ENCODE assay signal across 1 cellular context in the genomic region with DNA sequence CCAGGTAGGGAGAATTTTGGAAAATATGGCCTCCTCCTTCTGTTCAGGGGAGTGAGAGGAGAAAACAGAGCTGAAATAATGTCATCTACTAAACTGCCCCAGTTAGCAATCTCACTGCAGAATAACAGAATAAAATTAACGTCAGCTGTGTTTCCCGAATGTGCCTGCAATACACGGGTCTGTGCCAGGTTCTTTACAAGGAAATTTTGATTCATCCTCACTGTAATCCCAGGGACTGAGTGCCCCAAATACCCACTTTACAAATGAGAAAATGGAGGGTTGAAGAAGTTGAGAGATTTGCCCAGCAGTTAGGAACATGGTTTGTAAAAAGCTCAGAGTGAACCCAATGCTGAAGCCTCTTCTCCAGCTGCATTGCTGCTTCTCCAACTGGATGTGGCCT.
TF ChIP-seq lines count a peak whose summit lies in the region.

No MANE protein-coding gene starts in this region.

TF ChIP-seq in HCT116, 20 proteins besides CTCF, POLR2A, EP300 and RAD21:
- TF ChIP-seq, protein P1, sequence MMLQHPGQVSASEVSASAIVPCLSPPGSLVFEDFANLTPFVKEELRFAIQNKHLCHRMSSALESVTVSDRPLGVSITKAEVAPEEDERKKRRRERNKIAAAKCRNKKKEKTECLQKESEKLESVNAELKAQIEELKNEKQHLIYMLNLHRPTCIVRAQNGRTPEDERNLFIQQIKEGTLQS (IDR thresholded peaks at IDR 0.05): no peak
TF ChIP-seq in HCT116: peak in this region for 0.
